Comparison of ENCODE assay signal across 9 cellular contexts in the genomic region with DNA sequence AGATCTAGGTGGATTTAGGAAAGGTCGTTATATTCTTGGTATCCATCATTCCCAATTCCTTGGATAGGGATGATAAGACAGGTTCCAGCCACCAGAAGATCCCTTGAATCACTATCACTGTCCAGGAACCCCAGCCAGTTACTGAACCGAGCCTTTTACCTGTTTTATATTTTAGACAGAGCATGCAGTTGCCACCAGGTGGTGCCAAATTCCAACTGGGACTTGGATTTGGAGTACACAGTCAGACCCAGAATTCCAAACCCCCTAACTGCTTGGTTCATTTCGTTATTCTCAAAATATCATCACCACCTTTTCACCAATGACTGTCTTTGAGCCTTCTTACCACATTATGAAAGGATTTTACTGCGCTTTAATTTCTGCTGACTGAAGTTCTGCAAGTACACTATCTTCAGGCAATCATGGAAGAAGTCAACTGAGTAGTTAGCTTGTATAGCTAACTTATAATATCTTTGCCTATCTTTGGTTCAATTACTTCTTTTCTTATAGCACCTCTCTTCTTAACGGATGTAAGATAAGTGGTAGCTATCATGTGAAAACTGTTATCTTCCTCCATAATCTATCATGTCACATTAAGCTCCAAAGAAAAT.
DNase-seq lines count a peak whose midpoint lies in the region; ATAC-seq, FAIRE-seq and TF ChIP-seq lines count a peak whose summit lies in the region.
"Had no signal": no experiment of that assay in that cellular context is flagged by ENCODE, and none has a peak within 500 bp of the region (broad histone marks: within the 10 kb centered on the region; RNA-seq: fewer than 3 reads in every experiment).

No MANE protein-coding gene starts in this region.

- no peak overlapping the region for H3K18ac ChIP-seq in neuronal stem cell (ENCODE audit: low read length)

- H3K9ac ChIP-seq in neuronal stem cell (ENCODE audit: low read depth, low read length, poor library complexity), result no peak overlapping the region

- H3K36me3 ChIP-seq in neuronal stem cell (replicated peaks in 1 of 2; ENCODE audit: control insufficient read depth in 2 of 2, insufficient read depth in 2 of 2, low read length in 2 of 2), result no peaks in the 10 kb centered on the region

- no peak overlapping the region for H4K8ac ChIP-seq in neuronal stem cell (ENCODE audit: low read depth, low read length)

- no peaks in the 10 kb centered on the region for H3K9me3 ChIP-seq in neuronal stem cell (replicated peaks in 1 of 2; ENCODE audit: control insufficient read depth in 2 of 2, insufficient read depth in 1 of 2, low read depth in 1 of 2, low read length in 2 of 2)

- peak; percentile 20 for DNase-seq in activated naive CD4-positive, alpha-beta T cell treated with anti-CD3 and anti-CD28 coated beads, Interleukin-2, amount 10 ng/mL, durations not matched to agents 7 days and 5 days
- no peak for DNase-seq in activated naive CD4-positive, alpha-beta T cell treated with anti-CD3 and anti-CD28 coated beads, Interleukin-2, amount 50 U/mL, for 72 hours (ENCODE audit: low spot score in 2 of 2)
- DNase-seq in H54 (ENCODE audit: insufficient read length, low spot score), result no peak
- peak; percentile 26 for DNase-seq in NB4 (ENCODE audit: low read depth)
- peak in 2 of 10 donors; percentile 33 to 38 for DNase-seq in dorsolateral prefrontal cortex
- peak; percentile 4 for DNase-seq in neuronal stem cell (ENCODE audit: low spot score)
- DNase-seq in dedifferentiated amniotic fluid mesenchymal stem cell (ENCODE audit: extremely low spot score), result no peak
- DNase-seq in NCI-H2171 (lab: John Stamatoyannopoulos, UW), result no peak

- H3K4me3 Mint-ChIP-seq in activated naive CD4-positive, alpha-beta T cell treated with anti-CD3 and anti-CD28 coated beads, Interleukin-2, amount 10 ng/mL, durations not matched to agents 7 days and 5 days, result no peak overlapping the region

- no peak overlapping the region for H2BK12ac ChIP-seq in neuronal stem cell (ENCODE audit: low read length)

- FAIRE-seq in H54 (lab: Jason Lieb, UNC), result peak; percentile 65
- FAIRE-seq: colon had no signal

- TF ChIP-seq CTCF in NB4 (IDR thresholded peaks at IDR 0.05; ENCODE audit: low read depth, low read length) (peak; percentile 33), dorsolateral prefrontal cortex (IDR thresholded peaks at IDR 0.05 in 54 of 56, conservative IDR thresholded peaks at IDR 0.05 in 2 of 56; ENCODE audit: low read depth in 1 of 56, partially characterized antibody in 56 of 56) (peak in 51 of 56 donors; percentile 16 to 64 (median 50))

- H3K27me3 ChIP-seq in dorsolateral prefrontal cortex (no peaks in the 10 kb centered on the region), neuronal stem cell (ENCODE audit: control insufficient read depth in 3 of 3, insufficient read depth in 3 of 3, low read depth in 1 of 3, low read length in 3 of 3) (no peaks in the 10 kb centered on the region)

- H3K4ac ChIP-seq in neuronal stem cell (ENCODE audit: low read length), result no peak overlapping the region

- H3K9me3 Mint-ChIP-seq in activated naive CD4-positive, alpha-beta T cell treated with anti-CD3 and anti-CD28 coated beads, Interleukin-2, amount 10 ng/mL, durations not matched to agents 7 days and 5 days, result no peaks in the 10 kb centered on the region
- peaks cover 0 to 12% of the 10 kb centered on the region in 2 donors for H3K9me3 Mint-ChIP-seq in activated naive CD4-positive, alpha-beta T cell treated with anti-CD3 and anti-CD28 coated beads, Interleukin-2, amount 50 U/mL, for 72 hours

- H3K27me3 Mint-ChIP-seq in activated naive CD4-positive, alpha-beta T cell treated with anti-CD3 and anti-CD28 coated beads, Interleukin-2, amount 10 ng/mL, durations not matched to agents 7 days and 5 days, result no peaks in the 10 kb centered on the region

- H4K91ac ChIP-seq in neuronal stem cell (ENCODE audit: low read depth, low read length, poor library complexity), result no peak overlapping the region

- intact Hi-C loops in dorsolateral prefrontal cortex (cut with DNase I), result loop anchor here in 1 of 2 donors (5.0 kb wide), 2 partner anchors 146 to 1291 kb away; no protein-coding TSS in a partner anchor

- no CpG with 5 or more reads among the region's 5 CpGs for WGBS in neuronal stem cell (ENCODE audit: extremely low coverage in 2 of 2, insufficient read length in 2 of 2, insufficient replicate concordance in 1 of 2), 2 donors

- no peak overlapping the region for H3K4me3 ChIP-seq in NB4 (ENCODE audit: low read depth, low read length)
- no peak overlapping the region for H3K4me3 ChIP-seq in dorsolateral prefrontal cortex
- no peak overlapping the region for H3K4me3 ChIP-seq in neuronal stem cell (ENCODE audit: low read length in 2 of 2)

- H2BK120ac ChIP-seq in neuronal stem cell (ENCODE audit: low read depth, low read length), result no peak overlapping the region

- H3K14ac ChIP-seq in neuronal stem cell (ENCODE audit: low read length), result no peak overlapping the region

- TF ChIP-seq POLR2A in H54 (IDR thresholded peaks at IDR 0.05; ENCODE audit: low read depth, low read length) (no peak), NB4 (IDR thresholded peaks at IDR 0.05; ENCODE audit: extremely low read depth, insufficient read length) (no peak)

- CTCF ChIA-PET in activated naive CD4-positive, alpha-beta T cell treated with anti-CD3 and anti-CD28 coated beads, Interleukin-2, amount 10 ng/mL, durations not matched to agents 7 days and 5 days (lab: Charles Lee), result interaction anchor here (0.8 to 2.0 kb wide), 2 partner anchors 8 to 1171 kb away, joined by 3 to 4 read pairs; no protein-coding TSS in a partner anchor

- H3K27ac Mint-ChIP-seq in activated naive CD4-positive, alpha-beta T cell treated with anti-CD3 and anti-CD28 coated beads, Interleukin-2, amount 10 ng/mL, durations not matched to agents 7 days and 5 days, result no peak overlapping the region
- H3K27ac Mint-ChIP-seq in activated naive CD4-positive, alpha-beta T cell treated with anti-CD3 and anti-CD28 coated beads, Interleukin-2, amount 50 U/mL, for 72 hours, result no peak overlapping the region

- H3K27ac ChIP-seq in dorsolateral prefrontal cortex (no peak overlapping the region), neuronal stem cell (replicated peaks; ENCODE audit: low read length) (no peak overlapping the region)

- no peaks in the 10 kb centered on the region for H3K4me1 Mint-ChIP-seq in activated naive CD4-positive, alpha-beta T cell treated with anti-CD3 and anti-CD28 coated beads, Interleukin-2, amount 10 ng/mL, durations not matched to agents 7 days and 5 days

- H2BK5ac ChIP-seq in neuronal stem cell (ENCODE audit: low read length), result no peak overlapping the region

- no peaks in the 10 kb centered on the region for H3K4me1 ChIP-seq in neuronal stem cell (ENCODE audit: control insufficient read depth in 2 of 2, insufficient read depth in 1 of 2, low read depth in 1 of 2, low read length in 2 of 2)

- H3K23ac ChIP-seq in neuronal stem cell (ENCODE audit: low read depth, low read length, poor library complexity), result no peak overlapping the region

- no peak overlapping the region for H2AFZ ChIP-seq in neuronal stem cell (ENCODE audit: low read length)

- H2BK15ac ChIP-seq in neuronal stem cell (ENCODE audit: low read length), result no peak overlapping the region

- no peak for ATAC-seq in activated naive CD4-positive, alpha-beta T cell treated with anti-CD3 and anti-CD28 coated beads, Interleukin-2, amount 50 U/mL, for 72 hours

- H2AK5ac ChIP-seq in neuronal stem cell (ENCODE audit: low read depth, low read length), result no peak overlapping the region

- no peaks in the 10 kb centered on the region for H3K36me3 Mint-ChIP-seq in activated naive CD4-positive, alpha-beta T cell treated with anti-CD3 and anti-CD28 coated beads, Interleukin-2, amount 10 ng/mL, durations not matched to agents 7 days and 5 days
- no peaks in the 10 kb centered on the region for H3K36me3 Mint-ChIP-seq in activated naive CD4-positive, alpha-beta T cell treated with anti-CD3 and anti-CD28 coated beads, Interleukin-2, amount 50 U/mL, for 72 hours

- H3K4me2 ChIP-seq in neuronal stem cell (ENCODE audit: insufficient read depth, low read length, poor library complexity, severe bottlenecking), result no peak overlapping the region

- H3K79me1 ChIP-seq in neuronal stem cell (ENCODE audit: low read depth, low read length), result no peaks in the 10 kb centered on the region

Comparison
In these comparisons a context has a peak if more than half of its experiments do, and no peak if none do; other contexts are left out.
1. DNase-seq: peak in activated naive CD4-positive, alpha-beta T cell treated with anti-CD3 and anti-CD28 coated beads, Interleukin-2, amount 10 ng/mL, durations not matched to agents 7 days and 5 days (single experiment), NB4 (single experiment) and neuronal stem cell (single experiment); none in activated naive CD4-positive, alpha-beta T cell treated with anti-CD3 and anti-CD28 coated beads, Interleukin-2, amount 50 U/mL, for 72 hours (0 of 2), H54 (single experiment), dedifferentiated amniotic fluid mesenchymal stem cell (single experiment) and NCI-H2171 (single experiment).